In the genomic region with DNA sequence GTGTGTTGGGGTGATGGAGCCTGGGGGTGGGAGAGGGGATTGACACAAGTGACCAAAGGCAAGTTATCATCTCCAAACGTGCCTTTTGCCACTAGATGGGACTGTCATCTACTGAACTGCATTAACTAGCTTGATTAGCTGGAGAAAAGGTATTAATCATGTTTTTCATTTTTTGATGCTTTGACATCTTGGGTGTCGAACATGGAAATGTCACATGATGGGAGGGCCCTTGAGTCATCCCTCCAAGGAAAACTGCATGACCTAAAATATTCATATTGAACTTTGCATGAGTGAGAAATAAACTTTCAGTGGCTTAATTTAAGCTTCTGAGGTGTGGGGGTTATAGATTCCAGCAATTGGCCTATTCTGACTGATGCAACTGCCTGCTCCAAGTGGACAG, we compare ENCODE assay signal across 21 cellular contexts.
A peak's percentile ranks its signal among the peaks of the same experiment; 100 is the strongest.
DNase-seq lines count a peak whose midpoint lies in the region; ATAC-seq, FAIRE-seq and TF ChIP-seq lines count a peak whose summit lies in the region.
"Had no signal": no experiment of that assay in that cellular context is flagged by ENCODE, and none has a peak within 500 bp of the region (broad histone marks: within the 10 kb centered on the region; RNA-seq: fewer than 3 reads in every experiment).

No MANE protein-coding gene starts in this region.

- H3K4me2 ChIP-seq in HepG2 (ENCODE audit: low read depth, low read length) (no peak overlapping the region), OCI-LY3 (ENCODE audit: low read length) (no peak overlapping the region)

- H3K9me3 Mint-ChIP-seq in stimulated activated naive CD8-positive, alpha-beta T cell treated with anti-CD3 and anti-CD28 coated beads, Interleukin-15, Interleukin-2, amounts not matched to agents 100 ng/mL and 50 ng/mL, for 24 hours: no peaks in the 10 kb centered on the region
- H3K9me3 Mint-ChIP-seq: activated CD4-positive, alpha-beta T cell treated with anti-CD3 and anti-CD28 coated beads, Interleukin-2, amount 10 ng/mL, durations not matched to agents 24 days and 14 days; activated naive CD4-positive, alpha-beta T cell treated with anti-CD3 and anti-CD28 coated beads, Interleukin-2, amount 10 ng/mL, durations not matched to agents 7 days and 5 days had no signal

- H3K4me1 ChIP-seq in HepG2 (ENCODE audit: insufficient read depth, low read length): peaks cover 55% of the 10 kb centered on the region
- H3K4me1 ChIP-seq in right lobe of liver: peaks cover 0 to 22% (median 11%) of the 10 kb centered on the region in 4 donors
- no peaks in the 10 kb centered on the region for H3K4me1 ChIP-seq in OCI-LY3 (ENCODE audit: low read length)

- H3K4me3 Mint-ChIP-seq in stimulated activated naive CD8-positive, alpha-beta T cell treated with anti-CD3 and anti-CD28 coated beads, Interleukin-15, Interleukin-2, amounts not matched to agents 100 ng/mL and 50 ng/mL, for 24 hours: no peak overlapping the region
- H3K4me3 Mint-ChIP-seq: activated CD4-positive, alpha-beta T cell treated with anti-CD3 and anti-CD28 coated beads, Interleukin-2, amount 10 ng/mL, durations not matched to agents 24 days and 14 days; activated naive CD4-positive, alpha-beta T cell treated with anti-CD3 and anti-CD28 coated beads, Interleukin-2, amount 10 ng/mL, durations not matched to agents 7 days and 5 days had no signal

- H3K4me1 Mint-ChIP-seq in stimulated activated naive CD8-positive, alpha-beta T cell treated with anti-CD3 and anti-CD28 coated beads, Interleukin-15, Interleukin-2, amounts not matched to agents 100 ng/mL and 50 ng/mL, for 24 hours (ENCODE audit: low read depth): peaks cover 8% of the 10 kb centered on the region

- in situ Hi-C loops in HepG2 (cut with HindIII; ENCODE audit: extremely low pct_ligation_motif_present, low pct_unique_long_range_greater_than_20kb): loop anchor here (5.0 kb wide), 1 partner anchor 54 kb away; no protein-coding TSS in a partner anchor

- no peaks in the 10 kb centered on the region for H3K36me3 Mint-ChIP-seq in stimulated activated naive CD8-positive, alpha-beta T cell treated with anti-CD3 and anti-CD28 coated beads, Interleukin-15, Interleukin-2, amounts not matched to agents 100 ng/mL and 50 ng/mL, for 24 hours (ENCODE audit: low read depth)
- H3K36me3 Mint-ChIP-seq: activated naive CD4-positive, alpha-beta T cell treated with anti-CD3 and anti-CD28 coated beads, Interleukin-2, amount 10 ng/mL, durations not matched to agents 7 days and 5 days had no signal

- intact Hi-C loops in HepG2 (cut with micrococcal nuclease; ENCODE audit: unreplicated experiment): loop anchor here (5.0 to 10.0 kb wide), 3 partner anchors 39 to 674 kb away; no protein-coding TSS in a partner anchor
- intact Hi-C loops in right lobe of liver (cut with DNase I): no loop called here

- H3K4me3 ChIP-seq in HepG2 (replicated peaks in 1 of 3; ENCODE audit: insufficient read depth in 1 of 3, low read depth in 2 of 3, low read length in 3 of 3): no peak overlapping the region
- no peak overlapping the region for H3K4me3 ChIP-seq in right lobe of liver
- no peak overlapping the region for H3K4me3 ChIP-seq in OCI-LY3 (ENCODE audit: low read length)
- H3K4me3 ChIP-seq in fibroblast of villous mesenchyme (ENCODE audit: low read depth, low read length): no peak overlapping the region
- H3K4me3 ChIP-seq: body of pancreas, coronary artery, transverse colon had no signal

- TF ChIP-seq POLR2A in HepG2 (IDR thresholded peaks at IDR 0.05; ENCODE audit: insufficient read depth in 1 of 2, low read depth in 2 of 2, low read length in 2 of 2) (no peak), right lobe of liver (IDR thresholded peaks at IDR 0.05) (no peak)

- H3K27ac Mint-ChIP-seq in stimulated activated naive CD8-positive, alpha-beta T cell treated with anti-CD3 and anti-CD28 coated beads, Interleukin-15, Interleukin-2, amounts not matched to agents 100 ng/mL and 50 ng/mL, for 24 hours: peak overlapping the region; percentile 75
- H3K27ac Mint-ChIP-seq: activated CD4-positive, alpha-beta T cell treated with anti-CD3 and anti-CD28 coated beads, Interleukin-2, amount 10 ng/mL, durations not matched to agents 24 days and 14 days; activated naive CD4-positive, alpha-beta T cell treated with anti-CD3 and anti-CD28 coated beads, Interleukin-2, amount 10 ng/mL, durations not matched to agents 7 days and 5 days had no signal

- H3K36me3 ChIP-seq in HepG2 (replicated peaks in 1 of 2; ENCODE audit: control insufficient read depth in 1 of 2, insufficient read depth in 2 of 2, low read length in 2 of 2) (no peaks in the 10 kb centered on the region), right lobe of liver (no peaks in the 10 kb centered on the region), OCI-LY3 (replicated peaks; ENCODE audit: low read depth, low read length) (no peaks in the 10 kb centered on the region)
- H3K36me3 ChIP-seq: transverse colon had no signal

- TF ChIP-seq EP300 in HepG2 (IDR thresholded peaks at IDR 0.05; ENCODE audit: low read depth in 2 of 2, low read length in 2 of 2) (no peak), HepG2 (CRISPR knock-in tag; IDR thresholded peaks at IDR 0.05; ENCODE audit: borderline replicate concordance) (no peak)

- no peak overlapping the region for H2AFZ ChIP-seq in HepG2 (ENCODE audit: low read length)
- no peak overlapping the region for H2AFZ ChIP-seq in OCI-LY3 (ENCODE audit: low read depth, low read length)

- POLR2A ChIA-PET in HepG2 (lab: Yijun Ruan, JAX): no interaction called here

- no peak for DNase-seq in HepG2 (ENCODE audit: low spot score)
- DNase-seq in right lobe of liver: no peak
- DNase-seq in fibroblast of villous mesenchyme (ENCODE audit: low read depth): no peak
- DNase-seq in NCI-H226: no peak
- DNase-seq: activated CD4-positive, alpha-beta T cell treated with anti-CD3 and anti-CD28 coated beads, Interleukin-2, amount 10 ng/mL, durations not matched to agents 24 days and 14 days; activated naive CD4-positive, alpha-beta T cell treated with anti-CD3 and anti-CD28 coated beads, Interleukin-2, amount 10 ng/mL, durations not matched to agents 7 days and 5 days; activated T-cell treated with anti-CD3 and anti-CD28 coated beads for 4 hours; body of pancreas; foreskin melanocyte; KBM-7; mesendoderm; NCI-H69; PC-3; stimulated activated naive CD4-positive, alpha-beta T cell; transverse colon had no signal

- H3K79me2 ChIP-seq in HepG2 (ENCODE audit: insufficient read depth, low read length) (no peaks in the 10 kb centered on the region), OCI-LY3 (ENCODE audit: low read length) (no peaks in the 10 kb centered on the region)

- TF ChIP-seq CTCF in HepG2 (CRISPR knock-in tag; IDR thresholded peaks at IDR 0.05) (peak; percentile 39), right lobe of liver (IDR thresholded peaks at IDR 0.05) (no peak), OCI-LY3 (IDR thresholded peaks at IDR 0.05; ENCODE audit: low read depth, low read length) (peak; percentile 50), fibroblast of villous mesenchyme (IDR thresholded peaks at IDR 0.05; ENCODE audit: insufficient read depth, low read depth, low read length) (peak; percentile 14)

- H3K9me3 ChIP-seq in HepG2 (ENCODE audit: low read length) (no peaks in the 10 kb centered on the region), right lobe of liver (no peaks in the 10 kb centered on the region), OCI-LY3 (ENCODE audit: insufficient read depth, low read length) (no peaks in the 10 kb centered on the region)
- H3K9me3 ChIP-seq: body of pancreas, transverse colon had no signal

- H3K27me3 Mint-ChIP-seq in stimulated activated naive CD8-positive, alpha-beta T cell treated with anti-CD3 and anti-CD28 coated beads, Interleukin-15, Interleukin-2, amounts not matched to agents 100 ng/mL and 50 ng/mL, for 24 hours: no peaks in the 10 kb centered on the region
- H3K27me3 Mint-ChIP-seq: activated CD4-positive, alpha-beta T cell treated with anti-CD3 and anti-CD28 coated beads, Interleukin-2, amount 10 ng/mL, durations not matched to agents 24 days and 14 days had no signal

- H3K27me3 ChIP-seq in HepG2 (ENCODE audit: control insufficient read depth in 1 of 2, insufficient read depth in 2 of 2, low read length in 2 of 2): no peaks in the 10 kb centered on the region; a peak in 1 of 5 replicates
- no peaks in the 10 kb centered on the region for H3K27me3 ChIP-seq in right lobe of liver
- H3K27me3 ChIP-seq in OCI-LY3 (ENCODE audit: low read depth, low read length): peaks cover 13% of the 10 kb centered on the region
- H3K27me3 ChIP-seq: body of pancreas, transverse colon had no signal

- H3K27ac ChIP-seq in HepG2 (ENCODE audit: extremely low read length, insufficient read depth, low read length) (no peak overlapping the region), right lobe of liver (no peak overlapping the region), OCI-LY3 (ENCODE audit: low read length) (no peak overlapping the region)
- H3K27ac ChIP-seq: body of pancreas, coronary artery, transverse colon had no signal

- no TSS peak for BruUV-seq in HepG2 (replicated peaks; lab: Mats Ljungman, UMichigan)

- ATAC-seq in HepG2 (no peak), right lobe of liver (no peak), HG02798 (IDR thresholded peaks at IDR 0.05; ENCODE audit: poor library complexity, unreplicated experiment) (no peak), GM21515 (IDR thresholded peaks at IDR 0.05; ENCODE audit: unreplicated experiment) (no peak)
- ATAC-seq: body of pancreas, PC-3 had no signal

- FAIRE-seq in HepG2 (lab: Jason Lieb, UNC): no peak
- FAIRE-seq: endometrium had no signal

- H3K9ac ChIP-seq in HepG2 (ENCODE audit: insufficient read depth, low read depth, low read length): no peak overlapping the region
- no peak overlapping the region for H3K9ac ChIP-seq in OCI-LY3 (ENCODE audit: low read length)

- no peak for TF ChIP-seq RAD21 in HepG2 (CRISPR knock-in tag; IDR thresholded peaks at IDR 0.05)

- CTCF ChIA-PET in HepG2 (lab: Yijun Ruan, JAX; ENCODE audit: low intra/inter-chr PET ratio, low total read pairs): no interaction called here

- WGBS in HepG2 (ENCODE audit: low lambda C conversion rate): 40% methylated on average over 2 of the region's 2 CpGs
- 60% methylated on average over 2 of the region's 2 CpGs for WGBS in right lobe of liver (ENCODE audit: insufficient coverage, low coverage, low lambda C conversion rate, missing lambda C conversion rate)

- no peaks in the 10 kb centered on the region for H4K20me1 ChIP-seq in HepG2 (ENCODE audit: insufficient read depth, low read length)
- no peaks in the 10 kb centered on the region for H4K20me1 ChIP-seq in OCI-LY3 (ENCODE audit: insufficient read depth, low read length)

TF ChIP-seq in HepG2, 621 proteins besides CTCF, POLR2A, EP300 and RAD21 (continues in another document):
- peak; percentile 43 for TF ChIP-seq STAG1 (CRISPR knock-in tag; IDR thresholded peaks at IDR 0.05)
- TF ChIP-seq ZSCAN20 (CRISPR knock-in tag; IDR thresholded peaks at IDR 0.05; ENCODE audit: borderline replicate concordance): no peak
- no peak for TF ChIP-seq ZNF644 (CRISPR knock-in tag; IDR thresholded peaks at IDR 0.05; ENCODE audit: low read depth)
- TF ChIP-seq ZNF562 (CRISPR knock-in tag; IDR thresholded peaks at IDR 0.05; ENCODE audit: borderline replicate concordance): no peak

Comparison
In these comparisons a context has a peak if more than half of its experiments do, and no peak if none do; other contexts are left out.
1. CTCF ChIP-seq: peak in HepG2 (single experiment), OCI-LY3 (single experiment) and fibroblast of villous mesenchyme (single experiment); none in right lobe of liver (0 of 4).